ENCODE assay signal across 1 cellular context in the genomic region with DNA sequence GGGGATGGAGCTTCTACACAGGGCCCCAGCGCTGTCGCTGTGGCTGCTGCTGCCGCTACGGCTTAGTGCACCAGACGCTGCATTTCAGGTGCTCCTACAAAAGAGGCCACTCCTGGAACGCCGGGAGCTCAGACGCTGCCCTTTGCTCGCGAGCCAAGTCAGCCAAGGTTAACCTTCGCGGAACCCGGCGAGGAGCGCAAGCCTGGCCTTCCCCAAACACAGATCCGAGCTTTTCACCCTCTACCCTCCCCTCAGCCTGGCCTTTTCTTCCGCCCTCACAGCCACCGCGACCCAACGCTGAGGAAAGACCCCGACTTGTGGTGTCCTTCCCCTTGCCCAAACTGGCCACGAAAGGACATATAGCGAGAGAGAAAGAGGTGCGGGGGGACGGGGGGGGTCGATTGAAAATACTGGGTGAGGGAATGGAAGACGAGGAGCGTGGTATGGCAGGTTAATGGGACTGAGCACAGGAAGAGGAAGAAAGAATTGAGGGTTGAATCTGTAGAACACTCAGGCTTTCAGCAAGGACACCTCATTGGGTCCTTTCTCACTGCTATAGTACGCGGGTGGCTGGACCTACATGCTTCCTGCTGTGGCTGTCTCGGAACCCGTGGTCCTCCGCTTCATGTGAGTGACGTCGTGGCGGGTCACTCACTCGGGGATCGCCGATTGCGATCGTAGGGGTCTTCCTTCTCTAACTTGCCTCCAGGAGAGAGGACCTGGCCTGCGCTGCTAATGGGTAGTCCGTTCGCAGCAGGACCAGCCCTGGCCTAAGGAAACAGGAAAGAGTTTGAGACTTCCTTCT.
TF ChIP-seq lines count a peak whose summit lies in the region.

TSS of gene AIMP1 (plus strand) at position 583 of the 805 bp plus-strand sequence. CDS start 8,460 bp downstream, outside the sequence.
TSS of gene TBCK (minus strand) at position 242 of the 805 bp plus-strand sequence. CDS start 7,249 bp downstream, outside the sequence.

TF ChIP-seq in H1, 55 proteins besides CTCF, POLR2A, EP300 and RAD21 (continued from another document):
- no peak for TF ChIP-seq CHD7 (IDR thresholded peaks at IDR 0.05; ENCODE audit: insufficient replicate concordance, low read length)
- no peak for TF ChIP-seq YY1 (IDR thresholded peaks at IDR 0.05; ENCODE audit: low read depth, low read length)
- TF ChIP-seq SUZ12 (IDR thresholded peaks at IDR 0.05; ENCODE audit: low read length): no peak
- TF ChIP-seq TAF1 (IDR thresholded peaks at IDR 0.05; ENCODE audit: low read depth, low read length): peak; percentile 87
- TF ChIP-seq CTBP2 (IDR thresholded peaks at IDR 0.05; ENCODE audit: borderline replicate concordance, insufficient read depth, insufficient read length, low read length): no peak
- TF ChIP-seq TCF12 (IDR thresholded peaks at IDR 0.05; ENCODE audit: low read depth, low read length): no peak
- TF ChIP-seq SP1 (IDR thresholded peaks at IDR 0.05; ENCODE audit: low read depth, low read length): no peak
- no peak for TF ChIP-seq SIX5 (IDR thresholded peaks at IDR 0.05; ENCODE audit: low read depth, low read length)
- TF ChIP-seq, protein P1, sequence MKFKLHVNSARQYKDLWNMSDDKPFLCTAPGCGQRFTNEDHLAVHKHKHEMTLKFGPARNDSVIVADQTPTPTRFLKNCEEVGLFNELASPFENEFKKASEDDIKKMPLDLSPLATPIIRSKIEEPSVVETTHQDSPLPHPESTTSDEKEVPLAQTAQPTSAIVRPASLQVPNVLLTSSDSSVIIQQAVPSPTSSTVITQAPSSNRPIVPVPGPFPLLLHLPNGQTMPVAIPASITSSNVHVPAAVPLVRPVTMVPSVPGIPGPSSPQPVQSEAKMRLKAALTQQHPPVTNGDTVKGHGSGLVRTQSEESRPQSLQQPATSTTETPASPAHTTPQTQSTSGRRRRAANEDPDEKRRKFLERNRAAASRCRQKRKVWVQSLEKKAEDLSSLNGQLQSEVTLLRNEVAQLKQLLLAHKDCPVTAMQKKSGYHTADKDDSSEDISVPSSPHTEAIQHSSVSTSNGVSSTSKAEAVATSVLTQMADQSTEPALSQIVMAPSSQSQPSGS (IDR thresholded peaks at IDR 0.05; ENCODE audit: low read length): 0 out of 2 replicates have a peak, but pooled peaks have one; percentile 68
- TF ChIP-seq BACH1 (IDR thresholded peaks at IDR 0.05; ENCODE audit: low read length): no peak
- TF ChIP-seq RXRA (IDR thresholded peaks at IDR 0.05; ENCODE audit: insufficient read depth, low read depth, low read length): no peak
- peak; percentile 99 for TF ChIP-seq ASH2L (IDR thresholded peaks at IDR 0.05; ENCODE audit: low read length)
- no peak for TF ChIP-seq NRF1 (IDR thresholded peaks at IDR 0.05; ENCODE audit: low read depth, low read length)
- TF ChIP-seq GTF2F1 (IDR thresholded peaks at IDR 0.05; ENCODE audit: borderline replicate concordance, low read depth, low read length): no peak
- TF ChIP-seq TBP (IDR thresholded peaks at IDR 0.05; ENCODE audit: low read depth, low read length): peak; percentile 91
- no peak for TF ChIP-seq BRCA1 (IDR thresholded peaks at IDR 0.05; ENCODE audit: low read depth, low read length)
- peak; percentile 100 for TF ChIP-seq SP4 (IDR thresholded peaks at IDR 0.05; ENCODE audit: low read length)
- TF ChIP-seq KDM1A (IDR thresholded peaks at IDR 0.05; ENCODE audit: borderline replicate concordance, low read length): no peak
- TF ChIP-seq SAP30 (IDR thresholded peaks at IDR 0.05; ENCODE audit: insufficient read depth, insufficient replicate concordance, low read length): no peak
- TF ChIP-seq ZNF274 (IDR thresholded peaks at IDR 0.05; ENCODE audit: borderline replicate concordance, extremely low read depth, low read length): no peak
- TF ChIP-seq CBX8 (IDR thresholded peaks at IDR 0.05; ENCODE audit: borderline replicate concordance, low read depth, low read length): no peak
- peak; percentile 95 for TF ChIP-seq PHF8 (conservative IDR thresholded peaks at IDR 0.05; ENCODE audit: low read depth, low read length)
- TF ChIP-seq SRF (IDR thresholded peaks at IDR 0.05; ENCODE audit: low read depth, low read length): peak; percentile 73
- peak; percentile 97 for TF ChIP-seq POLR2AphosphoS5 (IDR thresholded peaks at IDR 0.05; ENCODE audit: low read depth, low read length)
- TF ChIP-seq CBX5 (IDR thresholded peaks at IDR 0.05; ENCODE audit: low read depth, low read length): no peak
- TF ChIP-seq NANOG (IDR thresholded peaks at IDR 0.05; ENCODE audit: insufficient read depth, low read depth, low read length, poor library complexity, severe bottlenecking): no peak
- TF ChIP-seq FOSL1 (IDR thresholded peaks at IDR 0.05; ENCODE audit: insufficient read depth, low read depth, low read length): no peak
- TF ChIP-seq, protein P2, sequence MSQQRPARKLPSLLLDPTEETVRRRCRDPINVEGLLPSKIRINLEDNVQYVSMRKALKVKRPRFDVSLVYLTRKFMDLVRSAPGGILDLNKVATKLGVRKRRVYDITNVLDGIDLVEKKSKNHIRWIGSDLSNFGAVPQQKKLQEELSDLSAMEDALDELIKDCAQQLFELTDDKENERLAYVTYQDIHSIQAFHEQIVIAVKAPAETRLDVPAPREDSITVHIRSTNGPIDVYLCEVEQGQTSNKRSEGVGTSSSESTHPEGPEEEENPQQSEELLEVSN (IDR thresholded peaks at IDR 0.05): no peak
- no peak for TF ChIP-seq RNF2 (IDR thresholded peaks at IDR 0.05; ENCODE audit: borderline replicate concordance, low read depth, low read length, missing control alignments, poor library complexity, severe bottlenecking)
- TF ChIP-seq EGR1 (IDR thresholded peaks at IDR 0.05; ENCODE audit: borderline replicate concordance, low read depth, low read length): no peak
- no peak for TF ChIP-seq CHD1 (IDR thresholded peaks at IDR 0.05; ENCODE audit: low read depth, low read length)
- TF ChIP-seq RBBP5 (IDR thresholded peaks at IDR 0.05; ENCODE audit: borderline replicate concordance, low read depth, low read length): peak; percentile 99
- TF ChIP-seq SIN3A (conservative IDR thresholded peaks at IDR 0.05 in 1 of 2, IDR thresholded peaks at IDR 0.05 in 1 of 2; ENCODE audit: low read depth in 1 of 2, low read length in 2 of 2): peak in 1 of 2 experiments; percentile 39; a peak in 1 of 4 replicates
- no peak for TF ChIP-seq SP2 (IDR thresholded peaks at IDR 0.05; ENCODE audit: low read length)
- peak; percentile 54 for TF ChIP-seq TAF7 (optimal IDR thresholded peaks at IDR 0.05; ENCODE audit: borderline replicate concordance, low read depth, low read length)
- no peak for TF ChIP-seq POU5F1 (IDR thresholded peaks at IDR 0.05; ENCODE audit: low read depth, low read length)
- no peak for TF ChIP-seq SIRT6 (IDR thresholded peaks at IDR 0.05; ENCODE audit: low read length)
- TF ChIP-seq EZH2 (IDR thresholded peaks at IDR 0.05; ENCODE audit: low read depth, low read length, severe bottlenecking): no peak
- TF ChIP-seq BCL11A (IDR thresholded peaks at IDR 0.05; ENCODE audit: low read depth in 2 of 2, low read length in 2 of 2): no peak
- no peak for TF ChIP-seq CHD2 (IDR thresholded peaks at IDR 0.05; ENCODE audit: low read length)
- TF ChIP-seq, protein P3, sequence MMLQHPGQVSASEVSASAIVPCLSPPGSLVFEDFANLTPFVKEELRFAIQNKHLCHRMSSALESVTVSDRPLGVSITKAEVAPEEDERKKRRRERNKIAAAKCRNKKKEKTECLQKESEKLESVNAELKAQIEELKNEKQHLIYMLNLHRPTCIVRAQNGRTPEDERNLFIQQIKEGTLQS (IDR thresholded peaks at IDR 0.05; ENCODE audit: insufficient read depth, low read depth, low read length): peak; percentile 63; the same call in 1 of the 2 replicates
- no peak for TF ChIP-seq HDAC6 (IDR thresholded peaks at IDR 0.05; ENCODE audit: low read depth, low read length)
- TF ChIP-seq MAX (IDR thresholded peaks at IDR 0.05): peak; percentile 64
- TF ChIP-seq CREB1 (IDR thresholded peaks at IDR 0.05): peak; percentile 95
- no peak for TF ChIP-seq GABPA (IDR thresholded peaks at IDR 0.05; ENCODE audit: borderline replicate concordance, insufficient read depth, low read length)
- peak; percentile 82 for TF ChIP-seq KDM4A (IDR thresholded peaks at IDR 0.05; ENCODE audit: low read depth, low read length, severe bottlenecking)
- TF ChIP-seq HDAC2 (IDR thresholded peaks at IDR 0.05; ENCODE audit: borderline replicate concordance in 1 of 2, low read depth in 2 of 2, low read length in 2 of 2): peak; percentile 13 to 37; a peak in 1 of 4 replicates
- TF ChIP-seq USF2 (IDR thresholded peaks at IDR 0.05; ENCODE audit: low read length): no peak
- TF ChIP-seq KDM5A (IDR thresholded peaks at IDR 0.05; ENCODE audit: low read length): peak; percentile 88
